In genomic region chr1:239718997-239719628, GRCh38 we compare ENCODE assay signal across 8 cellular contexts.
A peak's percentile ranks its signal among the peaks of the same experiment; 100 is the strongest.
DNase-seq lines count a peak whose midpoint lies in the region; ATAC-seq and TF ChIP-seq lines count a peak whose summit lies in the region.
"Had no signal": no experiment of that assay in that cellular context is flagged by ENCODE, and none has a peak within 500 bp of the region (broad histone marks: within the 10 kb centered on the region; RNA-seq: fewer than 3 reads in every experiment).

No MANE protein-coding gene starts in this region.

- peak; percentile 87 to 88 for ATAC-seq in natural killer cell treated with Interleukin-12 subunit alpha and Interleukin-12 subunit beta and Interleukin-15 and Interleukin-18, amount 100 ng/mL, for 72 hours

- H3K27me3 Mint-ChIP-seq in activated T-cell treated with anti-CD3 and anti-CD28 coated beads, Interleukin-2, amount 50 U/mL, for 24 hours, result no peaks in the 10 kb centered on the region
- no peaks in the 10 kb centered on the region for H3K27me3 Mint-ChIP-seq in natural killer cell treated with Interleukin-12 subunit alpha and Interleukin-12 subunit beta and Interleukin-15 and Interleukin-18, amount 100 ng/mL, for 72 hours

- peak overlapping the region; percentile 99 for H3K27ac Mint-ChIP-seq in activated T-cell treated with anti-CD3 and anti-CD28 coated beads, Interleukin-2, amount 50 U/mL, for 24 hours
- H3K27ac Mint-ChIP-seq in natural killer cell treated with Interleukin-12 subunit alpha and Interleukin-12 subunit beta and Interleukin-15 and Interleukin-18, amount 100 ng/mL, for 72 hours, result no peak overlapping the region

- H3K4me1 Mint-ChIP-seq in activated T-cell treated with anti-CD3 and anti-CD28 coated beads, Interleukin-2, amount 50 U/mL, for 24 hours (ENCODE audit: low read depth), result peaks cover 32% of the 10 kb centered on the region
- peaks cover 34 to 41% of the 10 kb centered on the region in 2 donors for H3K4me1 Mint-ChIP-seq in natural killer cell treated with Interleukin-12 subunit alpha and Interleukin-12 subunit beta and Interleukin-15 and Interleukin-18, amount 100 ng/mL, for 72 hours (ENCODE audit: low read depth in 2 of 2)

- H3K9me3 Mint-ChIP-seq in activated T-cell treated with anti-CD3 and anti-CD28 coated beads, Interleukin-2, amount 50 U/mL, for 24 hours, result no peaks in the 10 kb centered on the region
- no peaks in the 10 kb centered on the region for H3K9me3 Mint-ChIP-seq in natural killer cell treated with Interleukin-12 subunit alpha and Interleukin-12 subunit beta and Interleukin-15 and Interleukin-18, amount 100 ng/mL, for 72 hours

- no peak overlapping the region for H3K4me3 Mint-ChIP-seq in activated T-cell treated with anti-CD3 and anti-CD28 coated beads, Interleukin-2, amount 50 U/mL, for 24 hours
- H3K4me3 Mint-ChIP-seq in natural killer cell treated with Interleukin-12 subunit alpha and Interleukin-12 subunit beta and Interleukin-15 and Interleukin-18, amount 100 ng/mL, for 72 hours, result peak overlapping the region; percentile 96

- CTCF ChIA-PET in RWPE1 (lab: Yijun Ruan, JAX), result no interaction called here

- TF ChIP-seq CTCF in RWPE1 (conservative IDR thresholded peaks at IDR 0.05; ENCODE audit: low read depth), result no peak

- POLR2A ChIA-PET in RWPE1 (lab: Yijun Ruan, JAX; ENCODE audit: low non-redundant PET), result no interaction called here

- DNase-seq in GF-D8 (lab: John Stamatoyannopoulos, UW) (peak; percentile 77), NCI-H146 treated with DMSO at 0.1 percent for 48 hours (lab: John Stamatoyannopoulos, UW; ENCODE audit: unreplicated experiment) (peak; percentile 1), T1000 (lab: John Stamatoyannopoulos, UW) (no peak), NCI-H1092 treated with DMSO at 0.1 percent for 48 hours (lab: John Stamatoyannopoulos, UW) (no peak), RWPE1 (ENCODE audit: low spot score) (no peak)
- DNase-seq in activated T-cell treated with anti-CD3 and anti-CD28 coated beads, Interleukin-2, amount 50 U/mL, for 24 hours, result no peak
- peak; percentile 61 for DNase-seq in natural killer cell treated with Interleukin-12 subunit alpha and Interleukin-12 subunit beta and Interleukin-15 and Interleukin-18, amount 100 ng/mL, for 72 hours (ENCODE audit: low spot score)

- peaks cover 27% of the 10 kb centered on the region for H3K36me3 Mint-ChIP-seq in activated T-cell treated with anti-CD3 and anti-CD28 coated beads, Interleukin-2, amount 50 U/mL, for 24 hours (ENCODE audit: low read depth)
- no peaks in the 10 kb centered on the region for H3K36me3 Mint-ChIP-seq in natural killer cell treated with Interleukin-12 subunit alpha and Interleukin-12 subunit beta and Interleukin-15 and Interleukin-18, amount 100 ng/mL, for 72 hours

- no peak overlapping the region for H3K27ac ChIP-seq in RWPE1
- H3K27ac ChIP-seq: epithelial cell of prostate had no signal

Comparison
In these comparisons a context has a peak if more than half of its experiments do, and no peak if none do; other contexts are left out.
1. DNase-seq: peak in GF-D8 (single experiment), NCI-H146 treated with DMSO at 0.1 percent for 48 hours (single experiment) and natural killer cell treated with Interleukin-12 subunit alpha and Interleukin-12 subunit beta and Interleukin-15 and Interleukin-18, amount 100 ng/mL, for 72 hours (single experiment); none in activated T-cell treated with anti-CD3 and anti-CD28 coated beads, Interleukin-2, amount 50 U/mL, for 24 hours (single experiment), T1000 (single experiment), NCI-H1092 treated with DMSO at 0.1 percent for 48 hours (single experiment) and RWPE1 (single experiment).